In genomic region chr9:89425921-89426388, GRCh38 we compare ENCODE assay signal across 10 cellular contexts.
DNase-seq lines count a peak whose midpoint lies in the region; ATAC-seq and TF ChIP-seq lines count a peak whose summit lies in the region.
"Had no signal": no experiment of that assay in that cellular context is flagged by ENCODE, and none has a peak within 500 bp of the region (broad histone marks: within the 10 kb centered on the region; RNA-seq: fewer than 3 reads in every experiment).

No MANE protein-coding gene starts in this region.

- no peaks in the 10 kb centered on the region for H3K27me3 Mint-ChIP-seq in activated CD4-positive, alpha-beta T cell treated with anti-CD3 and anti-CD28 coated beads, Interleukin-2, amount 10 ng/mL, durations not matched to agents 24 days and 14 days

- H3K4me3 ChIP-seq in esophagus squamous epithelium (no peak overlapping the region), SJCRH30 (no peak overlapping the region)
- H3K4me3 ChIP-seq: left ventricle myocardium inferior had no signal

- intact Hi-C loops in activated CD4-positive, alpha-beta T cell treated with anti-CD3 and anti-CD28 coated beads, Interleukin-2, amount 10 ng/mL, durations not matched to agents 24 days and 14 days (cut with micrococcal nuclease), result loop anchor here (2.0 kb wide), 1 partner anchor 15 kb away; no protein-coding TSS in a partner anchor
- intact Hi-C loops in esophagus squamous epithelium (cut with DNase I), result no loop called here

- peaks cover 55% of the 10 kb centered on the region for H3K36me3 Mint-ChIP-seq in activated CD4-positive, alpha-beta T cell treated with anti-CD3 and anti-CD28 coated beads, Interleukin-2, amount 10 ng/mL, durations not matched to agents 24 days and 14 days (ENCODE audit: low read depth)

- H3K9me3 Mint-ChIP-seq in activated CD4-positive, alpha-beta T cell treated with anti-CD3 and anti-CD28 coated beads, Interleukin-2, amount 10 ng/mL, durations not matched to agents 24 days and 14 days, result peaks cover 5% of the 10 kb centered on the region

- H3K27ac ChIP-seq in esophagus squamous epithelium, result peak overlapping the region in 3 of 4 donors; percentile 13 to 50 (median 34)
- H3K27ac ChIP-seq in substantia nigra (ENCODE audit: low read depth, low read length, poor library complexity, severe bottlenecking), result peak overlapping the region; percentile 92
- no peak overlapping the region for H3K27ac ChIP-seq in SJCRH30
- H3K27ac ChIP-seq: left ventricle myocardium inferior had no signal

- TF ChIP-seq CTCF in esophagus squamous epithelium (IDR thresholded peaks at IDR 0.05), result no peak

- WGBS in esophagus squamous epithelium, 2 donors, result 58 to 98% methylated on average over 4 to 5 of the region's 8 CpGs

- ATAC-seq in HG03571 (IDR thresholded peaks at IDR 0.05; ENCODE audit: unreplicated experiment) (peak; percentile 10), HG03095 (IDR thresholded peaks at IDR 0.05; ENCODE audit: unreplicated experiment) (no peak)

- DNase-seq in activated CD4-positive, alpha-beta T cell treated with anti-CD3 and anti-CD28 coated beads, Interleukin-2, amount 10 ng/mL, durations not matched to agents 24 days and 14 days, result no peak
- no peak for DNase-seq in activated CD4-positive, alpha-beta T cell treated with anti-CD3 and anti-CD28 coated beads for 48 hours
- DNase-seq in esophagus squamous epithelium (lab: John Stamatoyannopoulos, UW) (no peak), substantia nigra (lab: John Stamatoyannopoulos, UW) (peak in 39 of 49 donors; percentile 30 to 82 (median 62)), activated gamma-delta T cell (lab: John Stamatoyannopoulos, UW) (no peak), SJCRH30 (no peak)
- DNase-seq: left ventricle myocardium inferior, NCI-H146 had no signal

- H3K9me3 ChIP-seq in esophagus squamous epithelium (no peaks in the 10 kb centered on the region), SJCRH30 (replicated peaks) (no peaks in the 10 kb centered on the region)
- H3K9me3 ChIP-seq: left ventricle myocardium inferior had no signal

- H3K27me3 ChIP-seq in esophagus squamous epithelium (no peaks in the 10 kb centered on the region), SJCRH30 (0 out of 2 replicates have a peak, but pooled peaks cover 8% of the 10 kb centered on the region)

- peaks cover 0 to 4% (median 0%) of the 10 kb centered on the region in 3 donors for H3K36me3 ChIP-seq in esophagus squamous epithelium
- H3K36me3 ChIP-seq in SJCRH30, result no peaks in the 10 kb centered on the region
- H3K36me3 ChIP-seq: left ventricle myocardium inferior had no signal

- peaks cover 9 to 66% (median 14%) of the 10 kb centered on the region in 3 donors for H3K4me1 ChIP-seq in esophagus squamous epithelium
- no peaks in the 10 kb centered on the region for H3K4me1 ChIP-seq in SJCRH30

- H3K4me1 Mint-ChIP-seq in activated CD4-positive, alpha-beta T cell treated with anti-CD3 and anti-CD28 coated beads, Interleukin-2, amount 10 ng/mL, durations not matched to agents 24 days and 14 days, result peaks cover 85% of the 10 kb centered on the region

- H3K4me3 Mint-ChIP-seq in activated CD4-positive, alpha-beta T cell treated with anti-CD3 and anti-CD28 coated beads, Interleukin-2, amount 10 ng/mL, durations not matched to agents 24 days and 14 days, result peak overlapping the region; percentile 72

- H3K27ac Mint-ChIP-seq in activated CD4-positive, alpha-beta T cell treated with anti-CD3 and anti-CD28 coated beads, Interleukin-2, amount 10 ng/mL, durations not matched to agents 24 days and 14 days, result peak overlapping the region; percentile 86

- TF ChIP-seq POLR2A in esophagus squamous epithelium (IDR thresholded peaks at IDR 0.05), result no peak

Comparison
In these comparisons a context has a peak if more than half of its experiments do, and no peak if none do; other contexts are left out.
1. DNase-seq: peak in substantia nigra (39 of 49); none in activated CD4-positive, alpha-beta T cell treated with anti-CD3 and anti-CD28 coated beads, Interleukin-2, amount 10 ng/mL, durations not matched to agents 24 days and 14 days (single experiment), activated CD4-positive, alpha-beta T cell treated with anti-CD3 and anti-CD28 coated beads for 48 hours (single experiment), esophagus squamous epithelium (single experiment), activated gamma-delta T cell (single experiment) and SJCRH30 (0 of 2).